ENCODE assay signal across 30 cellular contexts in genomic region chr7:53420550-53420949, GRCh38.
A peak's percentile ranks its signal among the peaks of the same experiment; 100 is the strongest.
DNase-seq lines count a peak whose midpoint lies in the region; ATAC-seq, FAIRE-seq and TF ChIP-seq lines count a peak whose summit lies in the region.
"Had no signal": no experiment of that assay in that cellular context is flagged by ENCODE, and none has a peak within 500 bp of the region (broad histone marks: within the 10 kb centered on the region; RNA-seq: fewer than 3 reads in every experiment).

No MANE protein-coding gene starts in this region.

- CTCF ChIA-PET in HepG2 (lab: Yijun Ruan, JAX; ENCODE audit: low intra/inter-chr PET ratio, low total read pairs): no interaction called here

- H3K4me3 ChIP-seq in liver (ENCODE audit: low read depth in 1 of 3, low read length in 3 of 3) (no peak overlapping the region), HepG2 (replicated peaks in 1 of 3; ENCODE audit: insufficient read depth in 1 of 3, low read depth in 2 of 3, low read length in 3 of 3) (no peak overlapping the region), mesenchymal stem cell (ENCODE audit: insufficient read depth in 1 of 2, low read depth in 1 of 2, low read length in 2 of 2) (no peak overlapping the region), lower lobe of right lung (no peak overlapping the region)
- H3K4me3 ChIP-seq: A549; BLaER1; BLaER1 treated with 17β-estradiol and CSF1 and Interleukin-3, amounts not matched to agents 10 nM and 100 nM had no signal

- DNase-seq in HepG2 (ENCODE audit: low spot score) (no peak), mesenchymal stem cell (no peak), lower lobe of right lung (no peak)
- DNase-seq: 8988T; ACHN; AML-193; BE2C; C1 segment of cervical spinal cord; Caco-2; Calu3; CD4-positive, alpha-beta T cell; CD4-positive, CD25-positive, alpha-beta regulatory T cell; CD8-positive, alpha-beta memory T cell; CD8-positive, alpha-beta T cell; COR-L47; DMS 273 treated with DMSO at 0.1 percent for 48 hours; DMS153; DMS53; DMS79; DMS79 treated with DMSO at 0.1 percent for 48 hours; DND-41; EL had no signal

- H4K91ac ChIP-seq in mesenchymal stem cell (ENCODE audit: low read length): no peak overlapping the region

- no peak overlapping the region for H3K4ac ChIP-seq in mesenchymal stem cell (ENCODE audit: low read depth in 1 of 2, low read length in 2 of 2)

- no peak overlapping the region for H2AFZ ChIP-seq in HepG2 (ENCODE audit: low read length)
- H2AFZ ChIP-seq in mesenchymal stem cell (ENCODE audit: low read depth, low read length): no peak overlapping the region

- H2BK120ac ChIP-seq in mesenchymal stem cell (ENCODE audit: low read depth, low read length): no peak overlapping the region

- TF ChIP-seq POLR2A in HepG2 (IDR thresholded peaks at IDR 0.05; ENCODE audit: insufficient read depth in 1 of 2, low read depth in 2 of 2, low read length in 2 of 2): no peak

- no peak overlapping the region for H3K27ac ChIP-seq in liver (ENCODE audit: low read depth in 1 of 2, low read length in 2 of 2)
- H3K27ac ChIP-seq in HepG2 (ENCODE audit: extremely low read length, insufficient read depth, low read length): no peak overlapping the region
- no peak overlapping the region for H3K27ac ChIP-seq in mesenchymal stem cell (ENCODE audit: low read length, poor library complexity, severe bottlenecking)
- H3K27ac ChIP-seq in lower lobe of right lung: no peak overlapping the region
- H3K27ac ChIP-seq: 22Rv1; A549; BLaER1; BLaER1 treated with 17β-estradiol and CSF1 and Interleukin-3, amounts not matched to agents 10 nM and 100 nM; C4-2B had no signal

- no peak overlapping the region for H4K8ac ChIP-seq in mesenchymal stem cell (ENCODE audit: low read length)

- H4K20me1 ChIP-seq in HepG2 (ENCODE audit: insufficient read depth, low read length): no peaks in the 10 kb centered on the region
- H4K20me1 ChIP-seq: BLaER1; BLaER1 treated with 17β-estradiol and CSF1 and Interleukin-3, amounts not matched to agents 10 nM and 100 nM had no signal

- no peaks in the 10 kb centered on the region for H3K79me1 ChIP-seq in mesenchymal stem cell (replicated peaks; ENCODE audit: low read length, poor library complexity, severe bottlenecking)

- H2BK12ac ChIP-seq in mesenchymal stem cell (ENCODE audit: low read length in 2 of 2): no peak overlapping the region

- no peak for ATAC-seq in HepG2
- ATAC-seq in lower lobe of right lung: no peak
- ATAC-seq: A549; CD8-positive, alpha-beta T cell had no signal

- in situ Hi-C loops in HepG2 (cut with HindIII; ENCODE audit: extremely low pct_ligation_motif_present, low pct_unique_long_range_greater_than_20kb): no loop called here

- H3K9me3 ChIP-seq in liver (ENCODE audit: control insufficient read depth in 4 of 4, low read length in 3 of 4) (no peaks in the 10 kb centered on the region), HepG2 (ENCODE audit: low read length) (peaks cover 79% of the 10 kb centered on the region), mesenchymal stem cell (ENCODE audit: control insufficient read depth, low read length) (peaks cover 20% of the 10 kb centered on the region), lower lobe of right lung (no peaks in the 10 kb centered on the region)
- H3K9me3 ChIP-seq: A549, BE2C, BLaER1, Caco-2 had no signal

- H3K27me3 ChIP-seq in liver (ENCODE audit: control insufficient read depth in 4 of 4, insufficient read depth in 4 of 4, low read length in 3 of 4) (no peaks in the 10 kb centered on the region), HepG2 (ENCODE audit: control insufficient read depth in 1 of 2, insufficient read depth in 2 of 2, low read length in 2 of 2) (no peaks in the 10 kb centered on the region), mesenchymal stem cell (ENCODE audit: control insufficient read depth in 1 of 2, insufficient read depth in 1 of 2, low read length in 2 of 2) (no peaks in the 10 kb centered on the region), lower lobe of right lung (ENCODE audit: low read depth) (no peaks in the 10 kb centered on the region)
- H3K27me3 ChIP-seq: BE2C; BLaER1; BLaER1 treated with 17β-estradiol and CSF1 and Interleukin-3, amounts not matched to agents 10 nM and 100 nM had no signal

- TF ChIP-seq EP300 in HepG2 (IDR thresholded peaks at IDR 0.05; ENCODE audit: low read depth in 2 of 2, low read length in 2 of 2) (no peak), HepG2 (CRISPR knock-in tag; IDR thresholded peaks at IDR 0.05; ENCODE audit: borderline replicate concordance) (no peak)

- TF ChIP-seq CTCF in liver (IDR thresholded peaks at IDR 0.05; ENCODE audit: low read depth, low read length, missing input control): no peak
- no peak for TF ChIP-seq CTCF in HepG2 (CRISPR knock-in tag; IDR thresholded peaks at IDR 0.05)
- no peak for TF ChIP-seq CTCF in lower lobe of right lung (IDR thresholded peaks at IDR 0.05)

- H2BK15ac ChIP-seq in mesenchymal stem cell (ENCODE audit: low read depth, poor library complexity, severe bottlenecking): no peak overlapping the region

- H3K4me2 ChIP-seq in HepG2 (ENCODE audit: low read depth, low read length) (no peak overlapping the region), mesenchymal stem cell (ENCODE audit: low read length, poor library complexity, severe bottlenecking) (no peak overlapping the region)
- H3K4me2 ChIP-seq: A549; BLaER1; BLaER1 treated with 17β-estradiol and CSF1 and Interleukin-3, amounts not matched to agents 10 nM and 100 nM had no signal

- no peaks in the 10 kb centered on the region for H3K79me2 ChIP-seq in HepG2 (ENCODE audit: insufficient read depth, low read length)

- no peak overlapping the region for H3K14ac ChIP-seq in mesenchymal stem cell (ENCODE audit: low read length in 2 of 2)

- H3K4me1 ChIP-seq in liver (ENCODE audit: control insufficient read depth in 4 of 4, insufficient read depth in 4 of 4, low read length in 3 of 4): peaks cover 2 to 39% (median 17%) of the 10 kb centered on the region in 4 donors
- H3K4me1 ChIP-seq in HepG2 (ENCODE audit: insufficient read depth, low read length): no peaks in the 10 kb centered on the region
- peaks cover 8% of the 10 kb centered on the region for H3K4me1 ChIP-seq in mesenchymal stem cell (ENCODE audit: control insufficient read depth, insufficient read depth, low read depth, low read length)
- no peaks in the 10 kb centered on the region for H3K4me1 ChIP-seq in lower lobe of right lung
- H3K4me1 ChIP-seq: A549; BLaER1; BLaER1 treated with 17β-estradiol and CSF1 and Interleukin-3, amounts not matched to agents 10 nM and 100 nM; Caco-2 had no signal

- H3K9ac ChIP-seq in liver (ENCODE audit: low read depth in 1 of 2, low read length in 2 of 2): no peak overlapping the region
- no peak overlapping the region for H3K9ac ChIP-seq in HepG2 (ENCODE audit: insufficient read depth, low read depth, low read length)
- no peak overlapping the region for H3K9ac ChIP-seq in mesenchymal stem cell (ENCODE audit: low read length)
- H3K9ac ChIP-seq: BLaER1; BLaER1 treated with 17β-estradiol and CSF1 and Interleukin-3, amounts not matched to agents 10 nM and 100 nM had no signal

- H3K36me3 ChIP-seq in liver (ENCODE audit: control insufficient read depth in 4 of 4, insufficient read depth in 3 of 4, low read depth in 1 of 4, low read length in 3 of 4) (no peaks in the 10 kb centered on the region), HepG2 (replicated peaks in 1 of 2; ENCODE audit: control insufficient read depth in 1 of 2, insufficient read depth in 2 of 2, low read length in 2 of 2) (no peaks in the 10 kb centered on the region), mesenchymal stem cell (ENCODE audit: control insufficient read depth in 1 of 2, insufficient read depth in 2 of 2, low read depth in 1 of 2, low read length in 2 of 2) (no peaks in the 10 kb centered on the region), lower lobe of right lung (no peaks in the 10 kb centered on the region)
- H3K36me3 ChIP-seq: BE2C; BLaER1; BLaER1 treated with 17β-estradiol and CSF1 and Interleukin-3, amounts not matched to agents 10 nM and 100 nM had no signal

- no peak overlapping the region for H3K23ac ChIP-seq in mesenchymal stem cell (ENCODE audit: low read length in 2 of 2)

- peak overlapping the region; percentile 73 for H2AK5ac ChIP-seq in mesenchymal stem cell (ENCODE audit: low read length, severe bottlenecking)

- no TSS peak for BruUV-seq in HepG2 (replicated peaks; lab: Mats Ljungman, UMichigan)

- H3K18ac ChIP-seq in mesenchymal stem cell (ENCODE audit: low read depth in 1 of 2, low read length in 2 of 2): no peak overlapping the region

- no peak for TF ChIP-seq RAD21 in liver (IDR thresholded peaks at IDR 0.05)
- TF ChIP-seq RAD21 in HepG2 (CRISPR knock-in tag; IDR thresholded peaks at IDR 0.05): no peak

- intact Hi-C loops in HepG2 (cut with micrococcal nuclease; ENCODE audit: unreplicated experiment): no loop called here
- intact Hi-C loops in lower lobe of right lung (cut with DNase I): no loop called here

- H2BK5ac ChIP-seq in mesenchymal stem cell (ENCODE audit: low read depth, low read length, poor library complexity, severe bottlenecking): no peak overlapping the region

- FAIRE-seq in HepG2 (lab: Jason Lieb, UNC): no peak
- FAIRE-seq: A204.1, A549, D721Med had no signal

- 18% methylated on average over 1 of the region's 1 CpG for WGBS in liver
- 0% methylated on average over 1 of the region's 1 CpG for WGBS in HepG2 (ENCODE audit: low lambda C conversion rate)
- 58% methylated on average over 1 of the region's 1 CpG for WGBS in mesenchymal stem cell

- POLR2A ChIA-PET in HepG2 (lab: Yijun Ruan, JAX): no interaction called here

TF ChIP-seq in HepG2, 621 proteins besides CTCF, POLR2A, EP300 and RAD21 (continues in another document):
- TF ChIP-seq HNRNPK (IDR thresholded peaks at IDR 0.05; ENCODE audit: low read depth, low read length, poor library complexity, severe bottlenecking) (no peak), ZNF629 (CRISPR knock-in tag; conservative IDR thresholded peaks at IDR 0.05) (no peak), KDM4B (CRISPR knock-in tag; IDR thresholded peaks at IDR 0.05) (no peak), JDP2 (CRISPR knock-in tag; IDR thresholded peaks at IDR 0.05; ENCODE audit: borderline replicate concordance) (no peak), CHCHD3 (CRISPR knock-in tag; IDR thresholded peaks at IDR 0.05) (no peak), ISL2 (CRISPR knock-in tag; IDR thresholded peaks at IDR 0.05) (no peak), HDAC1 (CRISPR knock-in tag; IDR thresholded peaks at IDR 0.05) (no peak), ZFY (CRISPR knock-in tag; IDR thresholded peaks at IDR 0.05) (no peak), RORA (CRISPR knock-in tag; IDR thresholded peaks at IDR 0.05) (no peak)
